Comparison of ENCODE assay signal across 8 cellular contexts in genomic region chr7:90346326-90347125, GRCh38. TPM values are rescaled to one million over a fixed set of nuclear protein-coding genes. Genes with fewer than 3 reads are reported as not detected.
A peak's percentile ranks its signal among the peaks of the same experiment; 100 is the strongest.
DNase-seq lines count a peak whose midpoint lies in the region; ATAC-seq and TF ChIP-seq lines count a peak whose summit lies in the region.

Gene GTPBP10, plus strand, starts transcription at chr7:90346716. Its CDS starts 26 bp downstream, at chr7:90346742.

- peak within 1 kb of the TSS; percentile 82 for H2AFZ ChIP-seq in SU-DHL-6 (ENCODE audit: low read depth, low read length, severe bottlenecking)
- peak within 1 kb of the TSS; percentile 98 for H2AFZ ChIP-seq in parathyroid adenoma

- H3K27me3 ChIP-seq in SU-DHL-6 (ENCODE audit: low read length) (no peaks in the 10 kb centered on the region), cardiac muscle cell (no peaks in the 10 kb centered on the region), parathyroid adenoma (ENCODE audit: control insufficient read depth, insufficient read depth, low read length) (no peaks in the 10 kb centered on the region), tibial nerve (no peaks in the 10 kb centered on the region)

- peak; percentile 63 to 75 for TF ChIP-seq POLR2A in tibial nerve (IDR thresholded peaks at IDR 0.05)

- WGBS in tibial nerve, 2 donors: 0% methylated on average over 38 of the region's 38 CpGs

- peak; percentile 83 to 96 for TF ChIP-seq EP300 in tibial nerve (IDR thresholded peaks at IDR 0.05)

- H3K4me1 ChIP-seq in cardiac muscle cell (ENCODE audit: low read depth) (peaks cover 5% of the 10 kb centered on the region), parathyroid adenoma (peaks cover 6% of the 10 kb centered on the region), tibial nerve (peaks cover 0 to 20% (median 9%) of the 10 kb centered on the region in 4 donors)

- H3K4me3 ChIP-seq in SU-DHL-6 (ENCODE audit: insufficient read depth, low read length, poor library complexity, severe bottlenecking) (peak within 1 kb of the TSS; percentile 81), cardiac muscle cell (peak within 1 kb of the TSS; percentile 86), parathyroid adenoma (ENCODE audit: low read depth, low read length) (peak within 1 kb of the TSS; percentile 99), tibial nerve (peak within 1 kb of the TSS; percentile 57 to 86 (median 77))

- H3K9me2 ChIP-seq in SU-DHL-6 (replicated peaks; ENCODE audit: insufficient read depth, low read length): no peaks in the 10 kb centered on the region

- ATAC-seq in HG02759 (IDR thresholded peaks at IDR 0.05; ENCODE audit: unreplicated experiment): peak; percentile 95

- H3K27ac ChIP-seq in SU-DHL-6 (ENCODE audit: low read depth, low read length): peak within 1 kb of the TSS; percentile 72
- peak within 1 kb of the TSS; percentile 94 for H3K27ac ChIP-seq in cardiac muscle cell
- H3K27ac ChIP-seq in parathyroid adenoma: peak within 1 kb of the TSS; percentile 86
- peak within 1 kb of the TSS; percentile 66 to 90 (median 88) for H3K27ac ChIP-seq in tibial nerve

- TF ChIP-seq CTCF in GM12873 (IDR thresholded peaks at IDR 0.05; ENCODE audit: insufficient read depth, low read depth, low read length, missing control alignments) (peak; percentile 77), SU-DHL-6 (IDR thresholded peaks at IDR 0.05; ENCODE audit: insufficient read depth, low read length, poor library complexity, severe bottlenecking) (peak; percentile 89), cardiac muscle cell (IDR thresholded peaks at IDR 0.05; ENCODE audit: low read depth, low read length) (peak; percentile 76), parathyroid adenoma (IDR thresholded peaks at IDR 0.05) (peak; percentile 93), tibial nerve (IDR thresholded peaks at IDR 0.05) (peak; percentile 73 to 87 (median 84))

- H3K9ac ChIP-seq in SU-DHL-6 (ENCODE audit: low read length) (peak within 1 kb of the TSS; percentile 68), parathyroid adenoma (peak within 1 kb of the TSS; percentile 79)

- H3K9me3 ChIP-seq in SU-DHL-6 (ENCODE audit: insufficient read depth, low read length) (no peaks in the 10 kb centered on the region), cardiac muscle cell (ENCODE audit: low read depth) (no peaks in the 10 kb centered on the region), parathyroid adenoma (ENCODE audit: control insufficient read depth, low read length) (no peaks in the 10 kb centered on the region), tibial nerve (no peaks in the 10 kb centered on the region)

- no peaks in the 10 kb centered on the region for H4K20me1 ChIP-seq in SU-DHL-6 (ENCODE audit: low read depth, low read length)

- peaks cover 49% of the 10 kb centered on the region for H3K79me2 ChIP-seq in SU-DHL-6 (ENCODE audit: insufficient read depth, low read length)
- H3K79me2 ChIP-seq in parathyroid adenoma: peaks cover 17% of the 10 kb centered on the region

- H3K4me2 ChIP-seq in SU-DHL-6 (ENCODE audit: low read depth, low read length, poor library complexity, severe bottlenecking) (peak within 1 kb of the TSS; percentile 73), parathyroid adenoma (ENCODE audit: low read length) (peak within 1 kb of the TSS; percentile 98)

- DNase-seq in NCI-H128 (lab: John Stamatoyannopoulos, UW; ENCODE audit: unreplicated experiment): peak; percentile 85
- peak; percentile 88 for DNase-seq in activated naive CD8-positive, alpha-beta T cell treated with anti-CD3 and anti-CD28 coated beads, Interleukin-2, amount 50 U/mL, for 16 hours (ENCODE audit: low read depth, low spot score)
- peak; percentile 96 to 98 for DNase-seq in cardiac muscle cell (ENCODE audit: low read depth in 1 of 2, low spot score in 1 of 2)
- DNase-seq in tibial nerve (ENCODE audit: low spot score in 2 of 2): peak; percentile 83 to 85

- H3K36me3 ChIP-seq in SU-DHL-6 (ENCODE audit: low read length) (peaks cover 11% of the 10 kb centered on the region; the same call in 1 of the 2 replicates), cardiac muscle cell (no peaks in the 10 kb centered on the region), parathyroid adenoma (ENCODE audit: control insufficient read depth, insufficient read depth, low read length) (no peaks in the 10 kb centered on the region), tibial nerve (no peaks in the 10 kb centered on the region)

- peaks cover 4% of the 10 kb centered on the region; the same call in 1 of the 2 replicates for H3F3A ChIP-seq in SU-DHL-6 (ENCODE audit: insufficient read depth)

RNA-seq across cellular contexts. Expression of gene GTPBP10, which starts in this region (rescaled TPM):
- 5.4 and 5.5 TPM in 2 replicates for total RNA-seq in cardiac muscle cell
- polyA plus RNA-seq in cardiac muscle cell: 11.2 and 12.7 TPM in 2 replicates
- 10 to 100 TPM; 11.3 to 48.1 (median 28.6) TPM for total RNA-seq in tibial nerve

Comparison
In these comparisons a context has a peak if more than half of its experiments do, and no peak if none do; other contexts are left out.
1. Peak in every context shown above with its lines: DNase-seq, ATAC-seq, H3K4me3 ChIP-seq and H3K27ac ChIP-seq.